In genomic region chr21:38126677-38127271, GRCh38 we compare ENCODE assay signal across 8 cellular contexts.
DNase-seq lines count a peak whose midpoint lies in the region; FAIRE-seq and TF ChIP-seq lines count a peak whose summit lies in the region.

No MANE protein-coding gene starts in this region.

- H3F3A ChIP-seq in SU-DHL-6 (ENCODE audit: insufficient read depth): no peaks in the 10 kb centered on the region

- H3K27ac Mint-ChIP-seq in astrocyte (ENCODE audit: unreplicated experiment): no peak overlapping the region

- no peak overlapping the region for H3K9ac ChIP-seq in SU-DHL-6 (ENCODE audit: low read length)
- no peak overlapping the region for H3K9ac ChIP-seq in astrocyte (ENCODE audit: low read length)

- H3K9me2 ChIP-seq in SU-DHL-6 (replicated peaks; ENCODE audit: insufficient read depth, low read length): no peaks in the 10 kb centered on the region

- TF ChIP-seq CTCF in SU-DHL-6 (IDR thresholded peaks at IDR 0.05; ENCODE audit: insufficient read depth, low read length, poor library complexity, severe bottlenecking) (peak; percentile 78), astrocyte (IDR thresholded peaks at IDR 0.05; ENCODE audit: insufficient read depth, low read depth, low read length) (peak; percentile 88)

- H3K4me3 Mint-ChIP-seq in astrocyte (ENCODE audit: unreplicated experiment): no peak overlapping the region

- peak; percentile 7 to 12 for DNase-seq in NCI-H187 (lab: John Stamatoyannopoulos, UW)
- DNase-seq in NCI-H187 treated with DMSO at 0.1 percent for 48 hours (lab: John Stamatoyannopoulos, UW): no peak
- DNase-seq in NCI-H1105 treated with DMSO at 0.1 percent for 48 hours (lab: John Stamatoyannopoulos, UW): peak; percentile 63
- no peak for DNase-seq in astrocyte (ENCODE audit: low read depth)
- DNase-seq in inferior parietal cortex (ENCODE audit: extremely low spot score): peak; percentile 56
- DNase-seq in stimulated activated CD4-positive, alpha-beta T cell treated with anti-CD3 and anti-CD28 coated beads, Interleukin-2, amount 100 ng/mL, for 4 hours (ENCODE audit: low read depth): peak; percentile 21
- no peak for DNase-seq in middle frontal gyrus (ENCODE audit: extremely low spot score, low spot score)

- H3K9me3 Mint-ChIP-seq in astrocyte (ENCODE audit: unreplicated experiment): no peaks in the 10 kb centered on the region

- H3K4me1 Mint-ChIP-seq in astrocyte (ENCODE audit: low read depth, unreplicated experiment): no peaks in the 10 kb centered on the region

- no peaks in the 10 kb centered on the region for H3K36me3 ChIP-seq in SU-DHL-6 (ENCODE audit: low read length)
- H3K36me3 ChIP-seq in astrocyte (ENCODE audit: insufficient read depth, low read length): no peaks in the 10 kb centered on the region

- H3K4me2 ChIP-seq in SU-DHL-6 (ENCODE audit: low read depth, low read length, poor library complexity, severe bottlenecking) (no peak overlapping the region), astrocyte (ENCODE audit: low read length) (no peak overlapping the region)

- no peaks in the 10 kb centered on the region for H3K79me2 ChIP-seq in SU-DHL-6 (ENCODE audit: insufficient read depth, low read length)
- H3K79me2 ChIP-seq in astrocyte (ENCODE audit: insufficient read depth, low read length): no peaks in the 10 kb centered on the region

- H2AFZ ChIP-seq in SU-DHL-6 (ENCODE audit: low read depth, low read length, severe bottlenecking): no peak overlapping the region
- no peak overlapping the region for H2AFZ ChIP-seq in astrocyte (ENCODE audit: low read depth, low read length)

- H3K4me1 ChIP-seq in astrocyte (ENCODE audit: insufficient read depth, low read length): no peaks in the 10 kb centered on the region

- no peaks in the 10 kb centered on the region for H3K36me3 Mint-ChIP-seq in astrocyte (ENCODE audit: low read depth, unreplicated experiment)

- no peak overlapping the region for H3K27ac ChIP-seq in SU-DHL-6 (ENCODE audit: low read depth, low read length)
- no peak overlapping the region for H3K27ac ChIP-seq in astrocyte (ENCODE audit: low read depth, low read length)

- no peaks in the 10 kb centered on the region for H4K20me1 ChIP-seq in SU-DHL-6 (ENCODE audit: low read depth, low read length)
- no peaks in the 10 kb centered on the region for H4K20me1 ChIP-seq in astrocyte (ENCODE audit: insufficient read depth, low read length)

- no peak for FAIRE-seq in astrocyte (lab: Jason Lieb, UNC)

- peaks cover 27% of the 10 kb centered on the region for H3K27me3 Mint-ChIP-seq in astrocyte (ENCODE audit: low read depth, unreplicated experiment)

- H3K27me3 ChIP-seq in SU-DHL-6 (ENCODE audit: low read length) (no peaks in the 10 kb centered on the region), astrocyte (ENCODE audit: insufficient read depth, low read length) (peaks cover 13% of the 10 kb centered on the region)

- H3K4me3 ChIP-seq in SU-DHL-6 (ENCODE audit: insufficient read depth, low read length, poor library complexity, severe bottlenecking): no peak overlapping the region
- H3K4me3 ChIP-seq in astrocyte (ENCODE audit: insufficient read depth, low read depth, low read length): no peak overlapping the region

- H3K9me3 ChIP-seq in SU-DHL-6 (ENCODE audit: insufficient read depth, low read length) (no peaks in the 10 kb centered on the region), astrocyte (ENCODE audit: insufficient read depth, low read depth, low read length) (no peaks in the 10 kb centered on the region)

Comparison
In these comparisons a context has a peak if more than half of its experiments do, and no peak if none do; other contexts are left out.
1. DNase-seq: peak in NCI-H187 (2 of 2), NCI-H1105 treated with DMSO at 0.1 percent for 48 hours (single experiment), inferior parietal cortex (single experiment) and stimulated activated CD4-positive, alpha-beta T cell treated with anti-CD3 and anti-CD28 coated beads, Interleukin-2, amount 100 ng/mL, for 4 hours (single experiment); none in NCI-H187 treated with DMSO at 0.1 percent for 48 hours (single experiment), astrocyte (single experiment) and middle frontal gyrus (single experiment).